2 cellular contexts compared by ENCODE assay signal in genomic region chr14:67408122-67408801, GRCh38. TPM values are rescaled to one million over a fixed set of nuclear protein-coding genes. Genes with fewer than 3 reads are reported as not detected.
"Had no signal": no experiment of that assay in that cellular context is flagged by ENCODE, and none has a peak within 500 bp of the region (broad histone marks: within the 10 kb centered on the region; RNA-seq: fewer than 3 reads in every experiment).

No MANE protein-coding gene starts in this region.

RNA-seq across cellular contexts. Expression of gene PLEK2, which starts 3.7 kb away (rescaled TPM):
- total RNA-seq: activated B cell treated with CpG ODN at 0.5 μM for 24 hours, chondrocyte had no signal
